8 cellular contexts compared by ENCODE assay signal in the genomic region with DNA sequence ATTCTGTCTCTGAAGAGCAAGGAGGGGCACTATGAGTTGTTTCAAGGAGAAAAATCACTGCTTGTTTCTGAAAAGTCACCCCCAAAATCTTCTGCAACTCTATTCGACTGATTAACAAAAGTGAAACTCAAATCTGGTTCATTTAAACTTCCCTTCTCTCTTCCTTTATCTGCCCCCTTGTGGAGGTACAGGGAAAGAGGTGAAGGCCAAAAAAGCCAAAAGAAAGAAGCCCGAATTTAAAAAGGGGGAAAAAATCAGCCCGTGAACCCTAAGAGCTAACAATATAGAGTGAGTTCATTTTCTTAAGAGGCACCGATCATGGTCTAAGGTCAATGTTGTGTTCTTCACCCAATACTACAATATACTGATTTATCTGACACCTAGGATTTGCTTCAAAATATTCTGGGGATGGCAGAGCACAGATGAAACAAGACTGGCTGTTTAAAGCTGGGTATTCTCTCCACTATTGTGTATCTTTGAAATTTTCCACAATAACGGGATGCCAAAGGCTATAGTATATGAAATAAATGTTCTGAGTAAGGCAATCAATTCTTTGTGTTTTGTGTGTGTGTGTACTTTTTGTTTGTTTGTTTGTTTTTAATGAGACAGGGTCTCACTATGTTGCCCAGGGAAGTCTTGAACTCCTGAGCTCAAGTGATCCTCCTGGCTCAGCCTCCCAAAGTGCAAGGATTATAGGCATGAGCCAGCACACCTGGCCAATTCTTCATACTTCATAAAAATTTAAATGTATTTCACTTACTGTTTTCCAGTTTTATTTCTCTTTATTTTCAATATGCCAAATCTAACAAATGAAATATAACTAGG.
DNase-seq lines count a peak whose midpoint lies in the region; ATAC-seq and TF ChIP-seq lines count a peak whose summit lies in the region.

No MANE protein-coding gene starts in this region.

- ATAC-seq in GM21737 (IDR thresholded peaks at IDR 0.05; ENCODE audit: unreplicated experiment): peak; percentile 72
- ATAC-seq in HG03280 (IDR thresholded peaks at IDR 0.05; ENCODE audit: unreplicated experiment): no peak

- H3K36me3 ChIP-seq in neutrophil: peaks cover 8% of the 10 kb centered on the region

- no peaks in the 10 kb centered on the region for H3K9me3 ChIP-seq in neutrophil

- no peak overlapping the region for H3K27ac ChIP-seq in neutrophil

- H3K4me3 ChIP-seq in fibroblast of pulmonary artery (replicated peaks; ENCODE audit: low read depth, low read length) (peak overlapping the region; percentile 39), neutrophil (ENCODE audit: low read depth in 1 of 2, low read length in 1 of 2) (no peak overlapping the region)

- H3K4me1 ChIP-seq in neutrophil (ENCODE audit: control insufficient read depth in 1 of 2, insufficient read depth in 1 of 2, low read depth in 1 of 2, low read length in 1 of 2): peaks cover 0 to 3% of the 10 kb centered on the region in 2 experiments

- H3K27me3 ChIP-seq in neutrophil: no peaks in the 10 kb centered on the region

- peak; percentile 48 for DNase-seq in NCI-H1092 treated with DMSO at 0.1 percent for 48 hours (lab: John Stamatoyannopoulos, UW)
- DNase-seq in NCI-H1092 (lab: John Stamatoyannopoulos, UW): no peak
- DNase-seq in NCI-H2196 (lab: John Stamatoyannopoulos, UW; ENCODE audit: unreplicated experiment): peak; percentile 38
- DNase-seq in activated T-cell treated with anti-CD3 and anti-CD28 coated beads for 4 hours: peak; percentile 11
- DNase-seq in fibroblast of pulmonary artery (ENCODE audit: low read depth): peak; percentile 72

- TF ChIP-seq CTCF in fibroblast of pulmonary artery (IDR thresholded peaks at IDR 0.05; ENCODE audit: low read length, missing control alignments): peak; percentile 89
- peak; percentile 58 for TF ChIP-seq CTCF in neutrophil (IDR thresholded peaks at IDR 0.05)
